9 cellular contexts compared by ENCODE assay signal in the genomic region with DNA sequence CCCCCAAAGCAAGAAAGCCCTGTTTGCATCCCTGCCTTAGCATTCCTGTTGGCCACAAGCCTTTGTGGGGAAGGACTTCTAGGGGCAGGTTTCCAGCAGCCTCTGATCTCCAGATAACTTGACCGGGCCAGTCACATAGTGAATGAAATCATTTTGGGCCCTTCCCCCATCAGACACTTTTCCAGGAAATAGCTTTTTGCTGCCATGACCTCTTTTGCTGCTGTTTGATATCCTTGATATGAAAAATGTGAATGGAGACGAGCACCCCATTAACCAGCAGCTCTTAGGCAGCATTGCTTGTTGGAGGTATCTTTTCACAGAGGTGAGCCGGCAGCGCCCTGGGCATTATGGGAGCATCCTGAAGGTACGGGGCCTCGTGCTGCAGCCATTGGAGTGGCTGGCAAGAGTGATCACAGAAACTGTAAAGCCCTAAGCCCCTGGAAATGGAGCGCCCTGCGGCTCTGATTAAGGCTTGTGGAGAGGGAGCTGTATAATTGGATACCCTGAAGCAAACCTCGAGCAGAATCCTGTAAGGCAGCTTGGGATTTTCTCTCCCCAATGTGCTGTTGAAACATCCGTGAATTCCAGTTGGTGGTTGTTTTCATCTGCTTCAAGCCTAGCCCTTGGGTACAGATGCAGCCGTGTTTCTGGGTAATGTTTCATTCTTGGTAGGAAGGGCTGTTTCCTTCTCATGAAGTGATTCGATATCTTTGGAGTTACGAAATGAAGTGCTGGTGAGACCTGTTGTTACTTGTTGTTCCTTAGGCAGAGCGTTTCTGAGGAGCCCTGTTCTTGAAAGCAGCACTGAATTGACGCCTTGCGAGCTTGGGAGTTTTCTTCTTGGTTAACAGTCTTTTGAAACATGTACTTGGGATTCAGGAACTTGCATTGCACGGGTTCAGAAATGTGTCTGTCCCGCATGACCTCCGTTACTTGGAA.
DNase-seq lines count a peak whose midpoint lies in the region; ATAC-seq and TF ChIP-seq lines count a peak whose summit lies in the region.
"Had no signal": no experiment of that assay in that cellular context is flagged by ENCODE, and none has a peak within 500 bp of the region (broad histone marks: within the 10 kb centered on the region; RNA-seq: fewer than 3 reads in every experiment).

No MANE protein-coding gene starts in this region.

- peaks cover 4 to 26% of the 10 kb centered on the region in 2 donors for H3K4me1 ChIP-seq in thyroid gland

- peak; percentile 48 for DNase-seq in HT-29 (ENCODE audit: low spot score)
- no peak for DNase-seq in left cardiac atrium
- no peak for DNase-seq in thyroid gland
- DNase-seq in RKO (ENCODE audit: low spot score): no peak
- DNase-seq in germinal center (ENCODE audit: low spot score): no peak
- no peak for DNase-seq in NCI-H526 (lab: John Stamatoyannopoulos, UW)
- DNase-seq: activated CD8-positive, alpha-beta memory T cell treated with anti-CD3 and anti-CD28 coated beads, Interleukin-2, amount 50 U/mL, for 4 hours had no signal

- no peak for TF ChIP-seq POLR2A in thyroid gland (IDR thresholded peaks at IDR 0.05)

- no peaks in the 10 kb centered on the region for H3K9me3 ChIP-seq in thyroid gland

- intact Hi-C loops in left cardiac atrium (cut with DNase I) (no loop called here), thyroid gland (cut with DNase I) (no loop called here)

- 67 to 71% methylated on average over 19 of the region's 19 CpGs for WGBS in thyroid gland, 2 donors

- ATAC-seq in left cardiac atrium: peak; percentile 38 to 73

- no peak for TF ChIP-seq CTCF in WI38 (IDR thresholded peaks at IDR 0.05; ENCODE audit: low read depth, low read length)
- TF ChIP-seq CTCF in thyroid gland (IDR thresholded peaks at IDR 0.05): no peak

- no peaks in the 10 kb centered on the region for H3K36me3 ChIP-seq in thyroid gland

- H3K27ac ChIP-seq in thyroid gland: peak overlapping the region in 2 of 3 donors; percentile 20 to 54
- H3K27ac ChIP-seq: KMS-11 had no signal

- H3K27me3 ChIP-seq in thyroid gland: no peaks in the 10 kb centered on the region

- H3K4me3 ChIP-seq in WI38 (ENCODE audit: low read depth, low read length) (peak overlapping the region; percentile 27), thyroid gland (replicated peaks in 1 of 3) (no peak overlapping the region)
